In the genomic region with DNA sequence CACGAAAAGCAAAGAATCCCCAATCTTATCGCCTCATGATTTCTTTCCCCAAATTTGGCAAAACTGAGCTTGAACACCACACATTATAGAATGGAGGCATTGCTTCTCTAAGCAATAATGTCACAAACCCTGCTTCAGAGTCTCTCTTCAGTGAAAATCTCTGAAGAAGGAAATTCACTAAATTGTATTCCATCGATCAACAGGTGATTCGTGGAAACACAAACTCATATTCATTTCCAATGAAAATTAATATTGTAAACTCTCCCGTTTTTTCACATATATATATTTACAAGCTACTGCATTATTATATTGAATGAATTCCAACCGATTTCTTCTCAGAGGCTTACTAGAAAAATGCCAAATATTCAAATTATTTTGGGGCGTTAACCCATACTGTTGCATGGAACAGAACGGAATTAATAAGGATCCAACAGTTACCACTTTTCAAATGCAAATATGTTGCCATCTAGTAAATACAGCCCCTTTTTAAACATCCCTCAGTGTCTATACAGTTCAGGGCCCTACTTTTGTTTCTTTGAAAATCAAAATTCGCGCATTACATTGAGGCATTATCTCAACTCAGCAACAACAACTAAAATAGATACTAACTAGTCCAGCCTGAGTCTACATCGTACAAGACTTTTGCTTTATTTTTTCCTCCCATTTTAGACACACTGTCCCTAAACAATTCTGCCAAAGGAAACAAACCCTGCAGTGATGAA, we compare ENCODE assay signal across 8 cellular contexts. TPM values are rescaled to one million over a fixed set of nuclear protein-coding genes. Genes with fewer than 3 reads are reported as not detected.
DNase-seq lines count a peak whose midpoint lies in the region; ATAC-seq and TF ChIP-seq lines count a peak whose summit lies in the region.

No MANE protein-coding gene starts in this region.

- no peak overlapping the region for H3K4ac ChIP-seq in mesendoderm (ENCODE audit: low read depth, low read length)

- no peaks in the 10 kb centered on the region for H3K36me3 ChIP-seq in mesendoderm (ENCODE audit: control insufficient read depth, insufficient read depth, low read length)
- peaks cover 0 to 4% (median 0%) of the 10 kb centered on the region in 3 donors for H3K36me3 ChIP-seq in tibial artery

- peak overlapping the region; percentile 46 for H3K18ac ChIP-seq in mesendoderm (ENCODE audit: low read length)

- H3K27ac Mint-ChIP-seq in activated naive CD4-positive, alpha-beta T cell treated with anti-CD3 and anti-CD28 coated beads for 36 hours, result no peak overlapping the region

- no peak overlapping the region for H2BK5ac ChIP-seq in mesendoderm (ENCODE audit: low read length)

- peak overlapping the region; percentile 89 for H3K9ac ChIP-seq in mesendoderm (ENCODE audit: low read length)

- 100% methylated on average over 1 of the region's 11 CpGs for WGBS in mesendoderm (ENCODE audit: extremely low coverage, insufficient coverage, low lambda C conversion rate)

- H3K27ac ChIP-seq in mesendoderm (ENCODE audit: low read depth, low read length) (no peak overlapping the region), tibial artery (peak overlapping the region; percentile 90 to 95)

- H3K23ac ChIP-seq in mesendoderm (ENCODE audit: low read length), result no peak overlapping the region

- peaks cover 8% of the 10 kb centered on the region for H3K79me2 ChIP-seq in mesendoderm (ENCODE audit: control insufficient read depth, insufficient read depth, low read length)

- peak overlapping the region; percentile 94 for H3K56ac ChIP-seq in mesendoderm (ENCODE audit: low read length)

- H3K27me3 ChIP-seq in mesendoderm (ENCODE audit: insufficient read depth, low read length, poor library complexity) (no peaks in the 10 kb centered on the region), tibial artery (no peaks in the 10 kb centered on the region)

- no peak for DNase-seq in activated naive CD4-positive, alpha-beta T cell treated with anti-CD3 and anti-CD28 coated beads for 36 hours
- no peak for DNase-seq in activated naive CD4-positive, alpha-beta T cell treated with Interleukin-2 at 50 U/mL for 16 hours
- DNase-seq in cerebellar cortex (ENCODE audit: low spot score) (peak; percentile 19), mesendoderm (no peak), tibial artery (no peak), glomerular visceral epithelial cell (ENCODE audit: extremely low spot score) (no peak)

- H4K5ac ChIP-seq in mesendoderm (ENCODE audit: low read length), result no peak overlapping the region

- no peaks in the 10 kb centered on the region for H3K36me3 Mint-ChIP-seq in activated naive CD4-positive, alpha-beta T cell treated with anti-CD3 and anti-CD28 coated beads for 36 hours (ENCODE audit: low read depth)

- no peak overlapping the region for H4K8ac ChIP-seq in mesendoderm (ENCODE audit: low read depth, low read length)

- peaks cover 62% of the 10 kb centered on the region for H3K27me3 Mint-ChIP-seq in activated naive CD4-positive, alpha-beta T cell treated with anti-CD3 and anti-CD28 coated beads for 36 hours (ENCODE audit: low read depth)

- H2BK120ac ChIP-seq in mesendoderm (ENCODE audit: low read depth, low read length), result no peak overlapping the region

- intact Hi-C loops in activated naive CD4-positive, alpha-beta T cell treated with anti-CD3 and anti-CD28 coated beads for 36 hours (cut with micrococcal nuclease), result loop anchor here (5.0 kb wide), 1 partner anchor 131 kb away; no protein-coding TSS in a partner anchor
- intact Hi-C loops in tibial artery (cut with DNase I; ENCODE audit: low total_unique reads), result loop anchor here (5.0 to 10.0 kb wide), 4 partner anchors 56 to 136 kb away; a partner anchor contains a TSS

- TF ChIP-seq CTCF in tibial artery (IDR thresholded peaks at IDR 0.05), result no peak

- H2AK5ac ChIP-seq in mesendoderm (ENCODE audit: low read length), result no peak overlapping the region

- no peak overlapping the region for H2BK15ac ChIP-seq in mesendoderm (replicated peaks; ENCODE audit: low read depth)

- no peak for ATAC-seq in GM18517 (IDR thresholded peaks at IDR 0.05; ENCODE audit: unreplicated experiment)
- no peak for ATAC-seq in GM19395 (IDR thresholded peaks at IDR 0.05; ENCODE audit: unreplicated experiment)

- H3K4me3 ChIP-seq in mesendoderm (ENCODE audit: low read length) (peak overlapping the region; percentile 91), tibial artery (peak overlapping the region; percentile 59 to 91)

- peaks cover 1% of the 10 kb centered on the region for H3K79me1 ChIP-seq in mesendoderm (ENCODE audit: low read length)

- no peaks in the 10 kb centered on the region for H3K9me3 Mint-ChIP-seq in activated naive CD4-positive, alpha-beta T cell treated with anti-CD3 and anti-CD28 coated beads for 36 hours

- peaks cover 5% of the 10 kb centered on the region for H3K4me1 Mint-ChIP-seq in activated naive CD4-positive, alpha-beta T cell treated with anti-CD3 and anti-CD28 coated beads for 36 hours (ENCODE audit: low read depth)

- CTCF ChIA-PET in activated naive CD4-positive, alpha-beta T cell treated with anti-CD3 and anti-CD28 coated beads for 36 hours (lab: Charles Lee), result interaction anchor here (0.6 kb wide), 1 partner anchor 301 kb away, joined by 3 read pairs; no protein-coding TSS in a partner anchor

- H3K4me1 ChIP-seq in mesendoderm (ENCODE audit: control insufficient read depth, low read depth, low read length) (no peaks in the 10 kb centered on the region), tibial artery (peaks cover 0 to 42% (median 30%) of the 10 kb centered on the region in 4 donors)

- peak overlapping the region; percentile 17 for H3K4me3 Mint-ChIP-seq in activated naive CD4-positive, alpha-beta T cell treated with anti-CD3 and anti-CD28 coated beads for 36 hours

- H3K4me2 ChIP-seq in mesendoderm (ENCODE audit: low read length), result peak overlapping the region; percentile 72

- H3K9me3 ChIP-seq in tibial artery, result no peaks in the 10 kb centered on the region

RNA-seq across cellular contexts. Expression of a gene that starts 1.3 kb away (rescaled TPM):
- total RNA-seq in activated naive CD4-positive, alpha-beta T cell treated with anti-CD3 and anti-CD28 coated beads for 36 hours, result not detected
- 16.8 TPM for polyA plus RNA-seq in mesendoderm (2013, experiment 1 of 2)
- polyA plus RNA-seq in mesendoderm (2013, experiment 2 of 2), result 16.8 TPM
